26 cellular contexts compared by ENCODE assay signal in genomic region chr6:65416640-65417039, GRCh38.
DNase-seq lines count a peak whose midpoint lies in the region; ATAC-seq, FAIRE-seq and TF ChIP-seq lines count a peak whose summit lies in the region.
"Had no signal": no experiment of that assay in that cellular context is flagged by ENCODE, and none has a peak within 500 bp of the region (broad histone marks: within the 10 kb centered on the region; RNA-seq: fewer than 3 reads in every experiment).

No MANE protein-coding gene starts in this region.

- no peak overlapping the region for H3K4me3 ChIP-seq in neuronal stem cell (ENCODE audit: low read length in 2 of 2)
- H3K4me3 ChIP-seq: A549; BLaER1 treated with 17β-estradiol and CSF1 and Interleukin-3, amounts not matched to agents 10 nM and 100 nM; GM12878 had no signal

- H2BK5ac ChIP-seq in neuronal stem cell (ENCODE audit: low read length) = no peak overlapping the region

- no peak overlapping the region for H2AK5ac ChIP-seq in neuronal stem cell (ENCODE audit: low read depth, low read length)

- WGBS in neuronal stem cell (ENCODE audit: extremely low coverage in 2 of 2, insufficient read length in 2 of 2, insufficient replicate concordance in 1 of 2), 2 donors = no CpG with 5 or more reads among the region's 3 CpGs

- no peak overlapping the region for H4K8ac ChIP-seq in neuronal stem cell (ENCODE audit: low read depth, low read length)

- no peak overlapping the region for H3K23ac ChIP-seq in neuronal stem cell (ENCODE audit: low read depth, low read length, poor library complexity)

- no peaks in the 10 kb centered on the region for H3K27me3 ChIP-seq in neuronal stem cell (ENCODE audit: control insufficient read depth in 3 of 3, insufficient read depth in 3 of 3, low read depth in 1 of 3, low read length in 3 of 3)
- H3K27me3 ChIP-seq: BLaER1 treated with 17β-estradiol and CSF1 and Interleukin-3, amounts not matched to agents 10 nM and 100 nM had no signal

- no peak overlapping the region for H3K4me2 ChIP-seq in neuronal stem cell (ENCODE audit: insufficient read depth, low read length, poor library complexity, severe bottlenecking)
- H3K4me2 ChIP-seq: A549; BLaER1 treated with 17β-estradiol and CSF1 and Interleukin-3, amounts not matched to agents 10 nM and 100 nM had no signal

- H2BK120ac ChIP-seq in neuronal stem cell (ENCODE audit: low read depth, low read length) = no peak overlapping the region

- no peak overlapping the region for H3K9ac ChIP-seq in neuronal stem cell (ENCODE audit: low read depth, low read length, poor library complexity)
- H3K9ac ChIP-seq: BLaER1 treated with 17β-estradiol and CSF1 and Interleukin-3, amounts not matched to agents 10 nM and 100 nM had no signal

- H3K9me3 ChIP-seq in neuronal stem cell (replicated peaks in 1 of 2; ENCODE audit: control insufficient read depth in 2 of 2, insufficient read depth in 1 of 2, low read depth in 1 of 2, low read length in 2 of 2) = no peaks in the 10 kb centered on the region
- H3K9me3 ChIP-seq: A549; BLaER1 treated with 17β-estradiol and CSF1 and Interleukin-3, amounts not matched to agents 10 nM and 100 nM; Caco-2 had no signal

- no peak overlapping the region for H2BK12ac ChIP-seq in neuronal stem cell (ENCODE audit: low read length)

- no peak overlapping the region for H3K4ac ChIP-seq in neuronal stem cell (ENCODE audit: low read length)

- H3K27me3 Mint-ChIP-seq in neural crest cell (ENCODE audit: low read depth) = no peaks in the 10 kb centered on the region
- H3K27me3 Mint-ChIP-seq: B cell; CD4-positive, alpha-beta T cell had no signal

- no peak overlapping the region for H4K91ac ChIP-seq in neuronal stem cell (ENCODE audit: low read depth, low read length, poor library complexity)

- H3K36me3 Mint-ChIP-seq in neural crest cell (ENCODE audit: low read depth) = peaks cover 2% of the 10 kb centered on the region
- H3K36me3 Mint-ChIP-seq: CD8-positive, alpha-beta T cell had no signal

- H2AFZ ChIP-seq in neuronal stem cell (ENCODE audit: low read length) = peak overlapping the region; percentile 3

- no peak for FAIRE-seq in urothelium cell line (lab: Jason Lieb, UNC)
- FAIRE-seq: A549, D721Med, GM12878, GM12892, GM18507 had no signal

- no peak for TF ChIP-seq CTCF in neural crest cell (conservative IDR thresholded peaks at IDR 0.05)

- H3K27ac ChIP-seq in neuronal stem cell (replicated peaks; ENCODE audit: low read length) = no peak overlapping the region
- H3K27ac ChIP-seq: 22Rv1; A549; BLaER1 treated with 17β-estradiol and CSF1 and Interleukin-3, amounts not matched to agents 10 nM and 100 nM; C4-2B had no signal

- ATAC-seq in HG02938 (IDR thresholded peaks at IDR 0.05; ENCODE audit: unreplicated experiment) (no peak), HG03135 (IDR thresholded peaks at IDR 0.05; ENCODE audit: unreplicated experiment) (no peak)
- ATAC-seq: A549; CD8-positive, alpha-beta T cell; GM12878 had no signal

- no peaks in the 10 kb centered on the region for H3K36me3 ChIP-seq in neuronal stem cell (replicated peaks in 1 of 2; ENCODE audit: control insufficient read depth in 2 of 2, insufficient read depth in 2 of 2, low read length in 2 of 2)
- H3K36me3 ChIP-seq: BLaER1 treated with 17β-estradiol and CSF1 and Interleukin-3, amounts not matched to agents 10 nM and 100 nM had no signal

- no peaks in the 10 kb centered on the region for H3K79me1 ChIP-seq in neuronal stem cell (ENCODE audit: low read depth, low read length)

- peak; percentile 9 for DNase-seq in foreskin melanocyte
- peak; percentile 4 for DNase-seq in medulla oblongata (ENCODE audit: extremely low spot score)
- no peak for DNase-seq in neural crest cell (ENCODE audit: low read depth, low spot score)
- no peak for DNase-seq in neuronal stem cell (ENCODE audit: low spot score)
- DNase-seq in urothelium cell line (ENCODE audit: low spot score) = no peak
- DNase-seq in nucleus accumbens (lab: John Stamatoyannopoulos, UW) = no peak
- DNase-seq: AML-193; Caco-2; Calu3; CD4-positive, alpha-beta T cell; CD8-positive, alpha-beta T cell; DMS79; DND-41; EL; GDM1 had no signal

- no peak overlapping the region for H3K14ac ChIP-seq in neuronal stem cell (ENCODE audit: low read length)

- peak overlapping the region; percentile 17 for H3K27ac Mint-ChIP-seq in neural crest cell (ENCODE audit: unreplicated experiment)
- H3K27ac Mint-ChIP-seq: B cell; CD4-positive, alpha-beta T cell; CD8-positive, alpha-beta T cell had no signal

- H3K4me1 ChIP-seq in neuronal stem cell (ENCODE audit: control insufficient read depth in 2 of 2, insufficient read depth in 1 of 2, low read depth in 1 of 2, low read length in 2 of 2) = peaks cover 0 to 21% of the 10 kb centered on the region in 2 donors
- H3K4me1 ChIP-seq: A549; BLaER1 treated with 17β-estradiol and CSF1 and Interleukin-3, amounts not matched to agents 10 nM and 100 nM; Caco-2 had no signal

- H3K4me1 Mint-ChIP-seq in neural crest cell = peaks cover 29% of the 10 kb centered on the region
- H3K4me1 Mint-ChIP-seq: B cell had no signal

- peaks cover 10% of the 10 kb centered on the region for H3K9me3 Mint-ChIP-seq in neural crest cell

- H2BK15ac ChIP-seq in neuronal stem cell (ENCODE audit: low read length) = no peak overlapping the region

- H3K18ac ChIP-seq in neuronal stem cell (ENCODE audit: low read length) = no peak overlapping the region

- peak overlapping the region; percentile 76 for H3K4me3 Mint-ChIP-seq in neural crest cell
- H3K4me3 Mint-ChIP-seq: B cell; CD4-positive, alpha-beta T cell; CD8-positive, alpha-beta T cell had no signal

Comparison
In these comparisons a context has a peak if more than half of its experiments do, and no peak if none do; other contexts are left out.
1. DNase-seq: peak in foreskin melanocyte (single experiment) and medulla oblongata (single experiment); none in neural crest cell (single experiment), neuronal stem cell (single experiment), urothelium cell line (single experiment) and nucleus accumbens (0 of 56).